In genomic region chr4:151882072-151882803, GRCh38 we compare ENCODE assay signal across 10 cellular contexts.
A peak's percentile ranks its signal among the peaks of the same experiment; 100 is the strongest.
DNase-seq lines count a peak whose midpoint lies in the region; ATAC-seq and TF ChIP-seq lines count a peak whose summit lies in the region.
"Had no signal": no experiment of that assay in that cellular context is flagged by ENCODE, and none has a peak within 500 bp of the region (broad histone marks: within the 10 kb centered on the region; RNA-seq: fewer than 3 reads in every experiment).

No MANE protein-coding gene starts in this region.

- intact Hi-C loops in natural killer cell (cut with micrococcal nuclease), result no loop called here

- TF ChIP-seq CTCF in natural killer cell (IDR thresholded peaks at IDR 0.05), result no peak

- H3K4me3 Mint-ChIP-seq in effector memory CD8-positive, alpha-beta T cell, result peak overlapping the region; percentile 6 to 26
- H3K4me3 Mint-ChIP-seq in natural killer cell, result no peak overlapping the region

- H3K27ac Mint-ChIP-seq in effector memory CD8-positive, alpha-beta T cell, result peak overlapping the region; percentile 21 to 72
- no peak overlapping the region for H3K27ac Mint-ChIP-seq in natural killer cell

- peaks cover 5 to 14% of the 10 kb centered on the region in 2 donors for H3K4me1 Mint-ChIP-seq in effector memory CD8-positive, alpha-beta T cell (ENCODE audit: low read depth in 2 of 2)
- H3K4me1 Mint-ChIP-seq in natural killer cell, result no peaks in the 10 kb centered on the region

- ATAC-seq in GM18861 (IDR thresholded peaks at IDR 0.05; ENCODE audit: unreplicated experiment) (peak; percentile 73), GM21423 (IDR thresholded peaks at IDR 0.05; ENCODE audit: unreplicated experiment) (peak; percentile 52), HG03108 (IDR thresholded peaks at IDR 0.05; ENCODE audit: unreplicated experiment) (peak; percentile 65), natural killer cell (no peak)
- peak; percentile 21 for ATAC-seq in effector memory CD8-positive, alpha-beta T cell (replicated peaks)
- ATAC-seq: left lobe of liver had no signal

- DNase-seq in effector memory CD8-positive, alpha-beta T cell, result no peak
- DNase-seq in AG08396 (ENCODE audit: low spot score) (no peak), natural killer cell (no peak), occipital lobe (lab: John Stamatoyannopoulos, UW) (no peak)
- DNase-seq: activated CD4-positive, alpha-beta T cell treated with anti-CD3 and anti-CD28 coated beads for 1 hour; NCI-H1436 treated with DMSO at 0.1 percent for 48 hours had no signal

- H3K27me3 Mint-ChIP-seq in effector memory CD8-positive, alpha-beta T cell, result no peaks in the 10 kb centered on the region
- H3K27me3 Mint-ChIP-seq in natural killer cell (ENCODE audit: low read depth in 2 of 2), result peaks cover 0 to 7% of the 10 kb centered on the region in 2 donors

- H3K9me3 Mint-ChIP-seq in effector memory CD8-positive, alpha-beta T cell, result no peaks in the 10 kb centered on the region
- H3K9me3 Mint-ChIP-seq in natural killer cell, result no peaks in the 10 kb centered on the region

- H3K36me3 Mint-ChIP-seq in effector memory CD8-positive, alpha-beta T cell (ENCODE audit: insufficient read depth), result no peaks in the 10 kb centered on the region
- no peaks in the 10 kb centered on the region for H3K36me3 Mint-ChIP-seq in natural killer cell

Comparison
In these comparisons a context has a peak if more than half of its experiments do, and no peak if none do; other contexts are left out.
1. ATAC-seq: peak in GM18861 (single experiment), GM21423 (single experiment), HG03108 (single experiment) and effector memory CD8-positive, alpha-beta T cell (single experiment); none in natural killer cell (0 of 3).
2. H3K27ac Mint-ChIP-seq: peak in effector memory CD8-positive, alpha-beta T cell (2 of 2); none in natural killer cell (0 of 2).